In the genomic region with DNA sequence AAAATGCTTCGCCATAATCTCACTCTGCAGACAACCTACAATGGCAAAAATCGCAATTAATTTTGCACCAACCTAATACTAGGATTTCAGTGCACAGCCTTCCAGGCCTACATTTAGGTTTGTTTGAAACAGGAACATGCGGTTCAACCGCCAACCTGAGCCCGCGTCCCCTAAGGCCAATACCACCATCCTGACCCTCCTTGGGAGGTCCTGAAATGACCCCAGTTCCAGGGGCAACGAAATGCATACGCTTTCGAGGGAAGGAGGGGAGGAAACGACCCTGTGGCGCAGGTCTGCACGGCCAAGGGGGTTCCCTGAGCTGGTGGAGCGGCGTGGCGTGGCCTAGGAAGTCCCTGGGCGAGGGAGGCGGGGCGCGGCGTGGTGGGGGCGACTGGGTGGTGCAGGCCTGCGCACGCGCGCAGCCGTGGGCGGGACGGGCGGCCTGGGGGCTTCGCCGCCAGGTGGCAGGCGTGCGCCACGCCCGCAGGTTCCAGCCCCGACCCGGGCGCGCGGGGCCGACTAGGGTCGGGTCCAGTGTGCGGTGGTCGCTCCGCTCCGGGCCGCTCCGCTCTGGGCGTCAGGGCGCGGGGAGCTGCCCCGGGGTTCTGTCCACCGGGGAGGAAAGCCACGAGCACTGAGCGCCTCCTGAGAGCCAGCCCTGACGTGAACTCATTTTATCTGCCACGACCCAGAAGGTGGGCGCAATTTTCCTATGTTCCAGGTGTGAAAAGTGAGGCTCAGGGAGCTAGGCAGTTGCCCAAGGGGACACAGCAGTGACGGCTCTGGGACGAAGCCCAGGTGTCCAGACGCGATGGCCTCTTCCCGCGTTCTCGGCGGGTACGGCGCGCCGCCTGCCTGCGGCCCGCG, we compare ENCODE assay signal across 8 cellular contexts.
DNase-seq lines count a peak whose midpoint lies in the region; ATAC-seq, FAIRE-seq and TF ChIP-seq lines count a peak whose summit lies in the region.

No MANE protein-coding gene starts in this region.

- peak; percentile 84 for TF ChIP-seq CTCF in CD8-positive, alpha-beta T cell (IDR thresholded peaks at IDR 0.05)
- TF ChIP-seq CTCF in endothelial cell of umbilical vein (IDR thresholded peaks at IDR 0.05; ENCODE audit: extremely low read depth in 1 of 2, insufficient read depth in 1 of 2, low read depth in 1 of 2, low read length in 2 of 2) = peak; percentile 67 to 92

- H3K9me1 ChIP-seq in endothelial cell of umbilical vein (replicated peaks; ENCODE audit: control insufficient read depth, extremely low read depth, insufficient read depth, low read length) = no peaks in the 10 kb centered on the region

- ATAC-seq in CD8-positive, alpha-beta T cell = peak; percentile 81
- ATAC-seq in GM19438 (IDR thresholded peaks at IDR 0.05; ENCODE audit: low read depth, unreplicated experiment) = peak; percentile 51

- peak; percentile 80 to 96 (median 92) for DNase-seq in CD8-positive, alpha-beta T cell
- DNase-seq in HK-2 (ENCODE audit: unreplicated experiment) = peak; percentile 78
- peak; percentile 79 for DNase-seq in NOMO-1 treated with dmso at 0.1 percent for 144 hours (lab: John Stamatoyannopoulos, UW; ENCODE audit: unreplicated experiment)
- DNase-seq in activated CD8-positive, alpha-beta memory T cell treated with anti-CD3 and anti-CD28 coated beads, Interleukin-2, amount 50 U/mL, for 4 hours = peak; percentile 95
- DNase-seq in endothelial cell of umbilical vein (ENCODE audit: low read depth, low spot score) = peak; percentile 77
- DNase-seq in middle frontal gyrus (ENCODE audit: extremely low spot score, low spot score) = peak; percentile 43
- DNase-seq in stimulated activated CD8-positive, alpha-beta memory T cell treated with anti-CD3 and anti-CD28 coated beads, Interleukin-4, amount 100 ng/mL, for 1 hour (ENCODE audit: low read depth in 2 of 2, low spot score in 1 of 2) = peak; percentile 76 to 84

- peak overlapping the region; percentile 61 for H2AFZ ChIP-seq in endothelial cell of umbilical vein (ENCODE audit: low read depth, low read length)

- TF ChIP-seq POLR2A in endothelial cell of umbilical vein (IDR thresholded peaks at IDR 0.05; ENCODE audit: low read depth, low read length) = peak; percentile 85

- peaks cover 24% of the 10 kb centered on the region for H3K4me1 Mint-ChIP-seq in CD8-positive, alpha-beta T cell (ENCODE audit: low read depth)

- peak overlapping the region; percentile 75 for H3K4me2 ChIP-seq in endothelial cell of umbilical vein (ENCODE audit: insufficient read depth, low read length)

- POLR2A ChIA-PET in CD8-positive, alpha-beta T cell (lab: Charles Lee) = interaction anchor here (0.6 to 1.1 kb wide), 3 partner anchors 214 to 570 kb away, joined by 3 read pairs; no protein-coding TSS in a partner anchor
- POLR2A ChIA-PET in endothelial cell of umbilical vein (lab: Charles Lee) = interaction anchor here (1.0 to 3.4 kb wide), 4 partner anchors 41 to 547 kb away, joined by 3 to 43 read pairs (median 4); partner anchors contain the start of gene ADM

- H3K9me3 Mint-ChIP-seq in CD8-positive, alpha-beta T cell = no peaks in the 10 kb centered on the region

- CTCF ChIA-PET in CD8-positive, alpha-beta T cell (lab: Charles Lee) = interaction anchor here (0.6 to 3.3 kb wide), 26 partner anchors 7 to 570 kb away, joined by 3 to 40 read pairs (median 4); partner anchors contain the start of gene ADM
- CTCF ChIA-PET in endothelial cell of umbilical vein (lab: Charles Lee) = interaction anchor here (0.6 to 5.2 kb wide), 27 partner anchors 70 to 657 kb away, joined by 3 to 104 read pairs (median 3); partner anchors contain the start of genes ADM and WEE1

- H4K20me1 ChIP-seq in endothelial cell of umbilical vein (replicated peaks; ENCODE audit: control insufficient read depth, extremely low read depth, insufficient read depth, low read length) = no peaks in the 10 kb centered on the region

- H3K36me3 Mint-ChIP-seq in CD8-positive, alpha-beta T cell = no peaks in the 10 kb centered on the region

- H3K9ac ChIP-seq in endothelial cell of umbilical vein (replicated peaks; ENCODE audit: extremely low read depth, insufficient read depth, low read length) = peak overlapping the region; percentile 83

- intact Hi-C loops in CD8-positive, alpha-beta T cell (cut with DNase I, micrococcal nuclease) = loop anchor here (1.0 to 5.0 kb wide), 16 partner anchors 96 to 1076 kb away; partner anchors contain the start of genes CTR9 (in 1 of the 2), RPL27A (in 1 of the 2), SWAP70 (in 1 of the 2) and TMEM41B (in 1 of the 2)
- intact Hi-C loops in endothelial cell of umbilical vein (cut with micrococcal nuclease) = loop anchor here (1.0 to 5.0 kb wide), 8 partner anchors 95 to 977 kb away; no protein-coding TSS in a partner anchor

- dilution Hi-C loops in endothelial cell of umbilical vein (cut with MboI; ENCODE audit: extremely low pct_ligation_motif_present, low sequenced_read_pairs) = no loop called here

- H3K4me3 Mint-ChIP-seq in CD8-positive, alpha-beta T cell = peak overlapping the region; percentile 83

- H3K27me3 Mint-ChIP-seq in CD8-positive, alpha-beta T cell (ENCODE audit: low read depth) = no peaks in the 10 kb centered on the region

- no peaks in the 10 kb centered on the region for H3K36me3 ChIP-seq in CD8-positive, alpha-beta T cell (ENCODE audit: insufficient read depth, low read length)
- H3K36me3 ChIP-seq in endothelial cell of umbilical vein (ENCODE audit: control insufficient read depth in 2 of 2, extremely low read depth in 1 of 2, insufficient read depth in 2 of 2, low read length in 2 of 2) = peaks cover 0 to under 1% of the 10 kb centered on the region in 2 experiments

- peak overlapping the region; percentile 36 for H3K27ac ChIP-seq in CD8-positive, alpha-beta T cell (ENCODE audit: low read depth, low read length)
- peak overlapping the region; percentile 67 for H3K27ac ChIP-seq in endothelial cell of umbilical vein (ENCODE audit: insufficient read depth, low read depth, low read length)

- H3K79me2 ChIP-seq in endothelial cell of umbilical vein (ENCODE audit: control insufficient read depth, insufficient read depth, low read length) = no peaks in the 10 kb centered on the region

- BruUV-seq in endothelial cell of umbilical vein (replicated peaks; lab: Mats Ljungman, UMichigan) = TSS peak; percentile 40

- FAIRE-seq in endothelial cell of umbilical vein (lab: Jason Lieb, UNC) = peak; percentile 72

- H3K4me1 ChIP-seq in CD8-positive, alpha-beta T cell (ENCODE audit: insufficient read depth, low read length) = peaks cover 12% of the 10 kb centered on the region
- peaks cover 34% of the 10 kb centered on the region for H3K4me1 ChIP-seq in endothelial cell of umbilical vein (ENCODE audit: control insufficient read depth, extremely low read depth, insufficient read depth, low read length)

- H3K27ac Mint-ChIP-seq in CD8-positive, alpha-beta T cell = peak overlapping the region; percentile 90

- H3K4me3 ChIP-seq in CD8-positive, alpha-beta T cell (ENCODE audit: low read depth, low read length) = peak overlapping the region; percentile 91
- H3K4me3 ChIP-seq in endothelial cell of umbilical vein (replicated peaks in 1 of 3; ENCODE audit: insufficient read depth in 1 of 3, low read depth in 1 of 3, low read length in 3 of 3) = peak overlapping the region in 2 of 3 experiments; percentile 33 to 37

- H3K9me3 ChIP-seq in CD8-positive, alpha-beta T cell (ENCODE audit: low read length) = no peaks in the 10 kb centered on the region
- no peaks in the 10 kb centered on the region for H3K9me3 ChIP-seq in endothelial cell of umbilical vein (replicated peaks; ENCODE audit: control insufficient read depth, insufficient read depth, low read length)

- H3K27me3 ChIP-seq in CD8-positive, alpha-beta T cell (ENCODE audit: insufficient read depth, low read length) = no peaks in the 10 kb centered on the region
- H3K27me3 ChIP-seq in endothelial cell of umbilical vein (ENCODE audit: control insufficient read depth in 2 of 2, insufficient read depth in 2 of 2, low read length in 2 of 2) = no peaks in the 10 kb centered on the region

TF ChIP-seq in endothelial cell of umbilical vein, 7 proteins besides CTCF, POLR2A, EP300 and RAD21:
- TF ChIP-seq POLR2AphosphoS5 (IDR thresholded peaks at IDR 0.05; ENCODE audit: insufficient read depth, low read depth, low read length) = peak; percentile 95
- no peak for TF ChIP-seq GATA2 (IDR thresholded peaks at IDR 0.05; ENCODE audit: insufficient read depth, insufficient read length, low read depth, low read length)

Comparison
In these comparisons a context has a peak if more than half of its experiments do, and no peak if none do; other contexts are left out.
1. Peak in every context shown above with its lines: DNase-seq, ATAC-seq, H3K4me3 ChIP-seq and H3K27ac ChIP-seq.
2. DNase-seq: peak in every context shown above with its lines; median percentile 95 in activated CD8-positive, alpha-beta memory T cell treated with anti-CD3 and anti-CD28 coated beads, Interleukin-2, amount 50 U/mL, for 4 hours; 92 in CD8-positive, alpha-beta T cell; 80 in stimulated activated CD8-positive, alpha-beta memory T cell treated with anti-CD3 and anti-CD28 coated beads, Interleukin-4, amount 100 ng/mL, for 1 hour; 79 in NOMO-1 treated with dmso at 0.1 percent for 144 hours; 78 in HK-2; 77 in endothelial cell of umbilical vein; 43 in middle frontal gyrus.